23 cellular contexts compared by ENCODE assay signal in genomic region chr1:52615489-52616042, GRCh38. TPM values are rescaled to one million over a fixed set of nuclear protein-coding genes. Genes with fewer than 3 reads are reported as not detected.
DNase-seq lines count a peak whose midpoint lies in the region; ATAC-seq and TF ChIP-seq lines count a peak whose summit lies in the region.
"Had no signal": no experiment of that assay in that cellular context is flagged by ENCODE, and none has a peak within 500 bp of the region (broad histone marks: within the 10 kb centered on the region; RNA-seq: fewer than 3 reads in every experiment).

No MANE protein-coding gene starts in this region.

- CTCF ChIA-PET in activated naive CD4-positive, alpha-beta T cell treated with anti-CD3 and anti-CD28 coated beads, Interleukin-2, amount 10 ng/mL, durations not matched to agents 7 days and 5 days (lab: Charles Lee), result no interaction called here
- CTCF ChIA-PET in activated naive CD4-positive, alpha-beta T cell treated with anti-CD3 and anti-CD28 coated beads for 36 hours (lab: Charles Lee), result no interaction called here
- CTCF ChIA-PET in T-cell (lab: Charles Lee), result interaction anchor here in 1 of 2 donors (0.7 kb wide), 1 partner anchor 235 kb away, joined by 5 read pairs; no protein-coding TSS in a partner anchor
- CTCF ChIA-PET in A673 (lab: Charles Lee), result no interaction called here

- 94% methylated on average over 5 of the region's 5 CpGs for WGBS in suprapubic skin

- no TSS peak for BruUV-seq in A673 (replicated peaks; lab: Mats Ljungman, UMichigan)

- H3K36me3 ChIP-seq in suprapubic skin (no peaks in the 10 kb centered on the region), A673 (ENCODE audit: insufficient read depth, low read length, poor library complexity, severe bottlenecking) (no peaks in the 10 kb centered on the region)
- H3K36me3 ChIP-seq: SJCRH30 had no signal

- H3K9me3 ChIP-seq in suprapubic skin, result no peaks in the 10 kb centered on the region
- no peaks in the 10 kb centered on the region for H3K9me3 ChIP-seq in A673 (ENCODE audit: low read depth, low read length, poor library complexity, severe bottlenecking)
- H3K9me3 ChIP-seq: A549, SJCRH30 had no signal

- no peak for DNase-seq in activated naive CD4-positive, alpha-beta T cell treated with anti-CD3 and anti-CD28 coated beads, Interleukin-2, amount 10 ng/mL, durations not matched to agents 7 days and 5 days
- DNase-seq in activated naive CD4-positive, alpha-beta T cell treated with anti-CD3 and anti-CD28 coated beads for 36 hours, result no peak
- DNase-seq in T-cell (no peak), suprapubic skin (ENCODE audit: low spot score in 2 of 2) (no peak), A673 (ENCODE audit: low spot score) (no peak)
- DNase-seq in effector memory CD8-positive, alpha-beta T cell, result no peak
- DNase-seq: Calu3; CD4-positive, CD25-positive, alpha-beta regulatory T cell; GDM1; GOT3; IMR-90; Kasumi-1; NCI-H1694; NCI-H2081; NCI-H2171; NCI-H345; NCI-H526; SJCRH30 had no signal

- ATAC-seq in T-cell (replicated peaks in 1 of 4), result peak in 1 of 4 experiments; percentile 35
- ATAC-seq in effector memory CD8-positive, alpha-beta T cell (replicated peaks), result no peak
- ATAC-seq in GM21360 (IDR thresholded peaks at IDR 0.05; ENCODE audit: unreplicated experiment), result no peak
- ATAC-seq: A549, HCT116 had no signal

- H3K9me3 Mint-ChIP-seq in activated naive CD4-positive, alpha-beta T cell treated with anti-CD3 and anti-CD28 coated beads, Interleukin-2, amount 10 ng/mL, durations not matched to agents 7 days and 5 days, result peaks cover under 1% of the 10 kb centered on the region
- no peaks in the 10 kb centered on the region for H3K9me3 Mint-ChIP-seq in activated naive CD4-positive, alpha-beta T cell treated with anti-CD3 and anti-CD28 coated beads for 36 hours
- no peaks in the 10 kb centered on the region for H3K9me3 Mint-ChIP-seq in T-cell
- no peaks in the 10 kb centered on the region for H3K9me3 Mint-ChIP-seq in effector memory CD8-positive, alpha-beta T cell

- TF ChIP-seq POLR2A in suprapubic skin (IDR thresholded peaks at IDR 0.05), result no peak

- no peak overlapping the region for H3K4me3 ChIP-seq in suprapubic skin
- no peak overlapping the region for H3K4me3 ChIP-seq in A673 (ENCODE audit: low read depth, low read length, poor library complexity, severe bottlenecking)
- H3K4me3 ChIP-seq: A549, SJCRH30 had no signal

- no peak overlapping the region for H3K4me3 Mint-ChIP-seq in activated naive CD4-positive, alpha-beta T cell treated with anti-CD3 and anti-CD28 coated beads, Interleukin-2, amount 10 ng/mL, durations not matched to agents 7 days and 5 days
- H3K4me3 Mint-ChIP-seq in activated naive CD4-positive, alpha-beta T cell treated with anti-CD3 and anti-CD28 coated beads for 36 hours, result no peak overlapping the region
- peak overlapping the region in 1 of 3 donors; percentile 35 for H3K4me3 Mint-ChIP-seq in T-cell
- no peak overlapping the region for H3K4me3 Mint-ChIP-seq in effector memory CD8-positive, alpha-beta T cell
- H3K4me3 Mint-ChIP-seq: CD4-positive, CD25-positive, alpha-beta regulatory T cell had no signal

- TF ChIP-seq EP300 in suprapubic skin (IDR thresholded peaks at IDR 0.05), result no peak

- TF ChIP-seq CTCF in suprapubic skin (IDR thresholded peaks at IDR 0.05) (no peak), A673 (conservative IDR thresholded peaks at IDR 0.05; ENCODE audit: low read depth, low read length) (no peak)

- H3K27ac Mint-ChIP-seq in activated naive CD4-positive, alpha-beta T cell treated with anti-CD3 and anti-CD28 coated beads, Interleukin-2, amount 10 ng/mL, durations not matched to agents 7 days and 5 days, result peak overlapping the region; percentile 77
- H3K27ac Mint-ChIP-seq in activated naive CD4-positive, alpha-beta T cell treated with anti-CD3 and anti-CD28 coated beads for 36 hours, result no peak overlapping the region
- peak overlapping the region; percentile 70 to 73 for H3K27ac Mint-ChIP-seq in T-cell
- peak overlapping the region; percentile 60 to 75 for H3K27ac Mint-ChIP-seq in effector memory CD8-positive, alpha-beta T cell

- intact Hi-C loops in activated naive CD4-positive, alpha-beta T cell treated with anti-CD3 and anti-CD28 coated beads for 36 hours (cut with micrococcal nuclease), result no loop called here
- intact Hi-C loops in A673 (cut with micrococcal nuclease; ENCODE audit: unreplicated experiment), result no loop called here

- H3K27me3 ChIP-seq in suprapubic skin (no peaks in the 10 kb centered on the region), A673 (replicated peaks; ENCODE audit: insufficient read depth, low read depth, low read length, poor library complexity) (no peaks in the 10 kb centered on the region)
- H3K27me3 ChIP-seq: SJCRH30 had no signal

- H3K27ac ChIP-seq in suprapubic skin (no peak overlapping the region), A673 (ENCODE audit: low read depth, low read length, poor library complexity, severe bottlenecking) (no peak overlapping the region)
- H3K27ac ChIP-seq: A549, SJCRH30 had no signal

- H3K36me3 Mint-ChIP-seq in activated naive CD4-positive, alpha-beta T cell treated with anti-CD3 and anti-CD28 coated beads, Interleukin-2, amount 10 ng/mL, durations not matched to agents 7 days and 5 days, result peaks cover 34% of the 10 kb centered on the region
- peaks cover 6% of the 10 kb centered on the region for H3K36me3 Mint-ChIP-seq in activated naive CD4-positive, alpha-beta T cell treated with anti-CD3 and anti-CD28 coated beads for 36 hours (ENCODE audit: low read depth)
- H3K36me3 Mint-ChIP-seq in T-cell, result peaks cover 15% of the 10 kb centered on the region
- H3K36me3 Mint-ChIP-seq in effector memory CD8-positive, alpha-beta T cell (ENCODE audit: insufficient read depth), result peaks cover 4% of the 10 kb centered on the region

- POLR2A ChIA-PET in T-cell (lab: Charles Lee), result no interaction called here
- POLR2A ChIA-PET in A673 (lab: Charles Lee; ENCODE audit: low non-redundant PET), result no interaction called here

- no peaks in the 10 kb centered on the region for H3K4me1 ChIP-seq in suprapubic skin
- no peaks in the 10 kb centered on the region for H3K4me1 ChIP-seq in A673 (ENCODE audit: insufficient read depth, low read length, poor library complexity, severe bottlenecking)
- H3K4me1 ChIP-seq: A549 had no signal

- H3K4me1 Mint-ChIP-seq in activated naive CD4-positive, alpha-beta T cell treated with anti-CD3 and anti-CD28 coated beads, Interleukin-2, amount 10 ng/mL, durations not matched to agents 7 days and 5 days, result peaks cover 27% of the 10 kb centered on the region
- peaks cover 9% of the 10 kb centered on the region for H3K4me1 Mint-ChIP-seq in activated naive CD4-positive, alpha-beta T cell treated with anti-CD3 and anti-CD28 coated beads for 36 hours (ENCODE audit: low read depth)
- H3K4me1 Mint-ChIP-seq in T-cell, result peaks cover 21 to 37% (median 29%) of the 10 kb centered on the region in 3 donors
- peaks cover 26 to 42% of the 10 kb centered on the region in 2 donors for H3K4me1 Mint-ChIP-seq in effector memory CD8-positive, alpha-beta T cell (ENCODE audit: low read depth in 2 of 2)

- no peaks in the 10 kb centered on the region for H3K27me3 Mint-ChIP-seq in activated naive CD4-positive, alpha-beta T cell treated with anti-CD3 and anti-CD28 coated beads, Interleukin-2, amount 10 ng/mL, durations not matched to agents 7 days and 5 days
- no peaks in the 10 kb centered on the region for H3K27me3 Mint-ChIP-seq in activated naive CD4-positive, alpha-beta T cell treated with anti-CD3 and anti-CD28 coated beads for 36 hours (ENCODE audit: low read depth)
- H3K27me3 Mint-ChIP-seq in T-cell, result no peaks in the 10 kb centered on the region
- no peaks in the 10 kb centered on the region for H3K27me3 Mint-ChIP-seq in effector memory CD8-positive, alpha-beta T cell

RNA-seq across cellular contexts. Expression of gene GPX7, which starts 13.4 kb away (rescaled TPM):
- total RNA-seq in activated naive CD4-positive, alpha-beta T cell treated with anti-CD3 and anti-CD28 coated beads for 36 hours, result 10 to 100 TPM; 20.4 to 20.6 TPM
- 10 to 100 TPM; 13.4 to 28.1 (median 22.9) TPM for total RNA-seq in T-cell
- 10 to 100 TPM in 1 of 4 donors, 1 to 10 TPM in 3; 3.1 to 11.1 (median 7.5) TPM for total RNA-seq in suprapubic skin
- total RNA-seq in A673 (2021), result 25.2 and 30.8 TPM in 2 replicates
- total RNA-seq: Calu3, MCF 10A, OCI-LY7 had no signal

RNA-seq across cellular contexts. Expression of gene SHISAL2A, which starts 17.4 kb away (rescaled TPM):
- 10 to 100 TPM; 11.3 to 11.4 TPM for total RNA-seq in activated naive CD4-positive, alpha-beta T cell treated with anti-CD3 and anti-CD28 coated beads for 36 hours
- total RNA-seq in T-cell (10 to 100 TPM; 38.4 to 80.7 (median 74.7) TPM), suprapubic skin (not detected), A673 (2021) (not detected in 2 replicates)
- total RNA-seq: Calu3, IMR-90, SJCRH30 had no signal

Comparison
In these comparisons a context has a peak if more than half of its experiments do, and no peak if none do; other contexts are left out.
1. RNA of gene SHISAL2A, which starts 17.4 kb away (total RNA-seq): 38.4 to 80.7 TPM in T-cell and 11.3 to 11.4 TPM in activated naive CD4-positive, alpha-beta T cell treated with anti-CD3 and anti-CD28 coated beads for 36 hours; not detected in A673 and not detected in suprapubic skin; every median in the first group is over 10 times any median in the second.